In genomic region chr13:59318320-59318930, GRCh38 we compare ENCODE assay signal across 8 cellular contexts.
A peak's percentile ranks its signal among the peaks of the same experiment; 100 is the strongest.
DNase-seq lines count a peak whose midpoint lies in the region; ATAC-seq and TF ChIP-seq lines count a peak whose summit lies in the region.

No MANE protein-coding gene starts in this region.

- no peak overlapping the region for H3K4me3 Mint-ChIP-seq in activated naive CD8-positive, alpha-beta T cell treated with anti-CD3 and anti-CD28 coated beads, Interleukin-2, amount 50 U/mL, for 24 hours
- no peak overlapping the region for H3K4me3 Mint-ChIP-seq in activated T-helper 17 cell treated with anti-CD3 and anti-CD28 coated beads, Interleukin-2, amount 50 U/mL, for 72 hours

- H3K4me2 ChIP-seq in Karpas-422 (ENCODE audit: low read depth, low read length, poor library complexity, severe bottlenecking): no peak overlapping the region

- no peak overlapping the region for H3K27ac Mint-ChIP-seq in activated naive CD8-positive, alpha-beta T cell treated with anti-CD3 and anti-CD28 coated beads, Interleukin-2, amount 50 U/mL, for 24 hours
- no peak overlapping the region for H3K27ac Mint-ChIP-seq in activated T-helper 17 cell treated with anti-CD3 and anti-CD28 coated beads, Interleukin-2, amount 50 U/mL, for 72 hours

- no peaks in the 10 kb centered on the region for H3K9me3 Mint-ChIP-seq in activated naive CD8-positive, alpha-beta T cell treated with anti-CD3 and anti-CD28 coated beads, Interleukin-2, amount 50 U/mL, for 24 hours
- no peaks in the 10 kb centered on the region for H3K9me3 Mint-ChIP-seq in activated T-helper 17 cell treated with anti-CD3 and anti-CD28 coated beads, Interleukin-2, amount 50 U/mL, for 72 hours

- no peak overlapping the region for H3K27ac ChIP-seq in Karpas-422 (ENCODE audit: low read length)
- no peak overlapping the region for H3K27ac ChIP-seq in SJSA1
- no peak overlapping the region for H3K27ac ChIP-seq in right atrium auricular region

- no peaks in the 10 kb centered on the region for H3K36me3 Mint-ChIP-seq in activated naive CD8-positive, alpha-beta T cell treated with anti-CD3 and anti-CD28 coated beads, Interleukin-2, amount 50 U/mL, for 24 hours (ENCODE audit: low read depth)
- H3K36me3 Mint-ChIP-seq in activated T-helper 17 cell treated with anti-CD3 and anti-CD28 coated beads, Interleukin-2, amount 50 U/mL, for 72 hours (ENCODE audit: low read depth): no peaks in the 10 kb centered on the region

- no peak overlapping the region for H3K4me3 ChIP-seq in Karpas-422 (ENCODE audit: low read length)
- H3K4me3 ChIP-seq in SJSA1: no peak overlapping the region
- no peak overlapping the region for H3K4me3 ChIP-seq in right atrium auricular region

- H3K27me3 Mint-ChIP-seq in activated naive CD8-positive, alpha-beta T cell treated with anti-CD3 and anti-CD28 coated beads, Interleukin-2, amount 50 U/mL, for 24 hours: peaks cover 5% of the 10 kb centered on the region
- peaks cover 4% of the 10 kb centered on the region for H3K27me3 Mint-ChIP-seq in activated T-helper 17 cell treated with anti-CD3 and anti-CD28 coated beads, Interleukin-2, amount 50 U/mL, for 72 hours

- H3K4me1 Mint-ChIP-seq in activated naive CD8-positive, alpha-beta T cell treated with anti-CD3 and anti-CD28 coated beads, Interleukin-2, amount 50 U/mL, for 24 hours: no peaks in the 10 kb centered on the region
- H3K4me1 Mint-ChIP-seq in activated T-helper 17 cell treated with anti-CD3 and anti-CD28 coated beads, Interleukin-2, amount 50 U/mL, for 72 hours: no peaks in the 10 kb centered on the region

- no peaks in the 10 kb centered on the region for H3K36me3 ChIP-seq in Karpas-422 (ENCODE audit: insufficient read depth, low read length)
- H3K36me3 ChIP-seq in SJSA1: no peaks in the 10 kb centered on the region
- no peaks in the 10 kb centered on the region for H3K36me3 ChIP-seq in right atrium auricular region

- intact Hi-C loops in sciatic nerve (cut with DNase I): no loop called here

- H4K20me1 ChIP-seq in Karpas-422 (ENCODE audit: insufficient read depth, low read depth, low read length): no peaks in the 10 kb centered on the region

- DNase-seq in D341Med (ENCODE audit: low spot score) (peak; percentile 58), Karpas-422 (peak; percentile 85), SJSA1 (ENCODE audit: low read depth in 1 of 2, low spot score in 2 of 2) (peak; percentile 46 to 62), right atrium auricular region (ENCODE audit: low spot score) (peak; percentile 68), sciatic nerve (ENCODE audit: low spot score) (peak; percentile 83)
- DNase-seq in activated naive CD8-positive, alpha-beta T cell treated with anti-CD3 and anti-CD28 coated beads, Interleukin-2, amount 50 U/mL, for 24 hours: peak; percentile 60

- H3K4me1 ChIP-seq in Karpas-422 (ENCODE audit: low read length) (no peaks in the 10 kb centered on the region), SJSA1 (replicated peaks) (no peaks in the 10 kb centered on the region), right atrium auricular region (no peaks in the 10 kb centered on the region)

- H3K9me3 ChIP-seq in Karpas-422 (ENCODE audit: low read length) (no peaks in the 10 kb centered on the region), SJSA1 (replicated peaks) (no peaks in the 10 kb centered on the region), right atrium auricular region (no peaks in the 10 kb centered on the region)

- ATAC-seq in GM21367 (IDR thresholded peaks at IDR 0.05; ENCODE audit: unreplicated experiment): peak; percentile 75
- ATAC-seq in activated naive CD8-positive, alpha-beta T cell treated with anti-CD3 and anti-CD28 coated beads, Interleukin-2, amount 50 U/mL, for 24 hours: no peak
- no peak for ATAC-seq in sciatic nerve
- no peak for ATAC-seq in activated T-helper 17 cell treated with anti-CD3 and anti-CD28 coated beads, Interleukin-2, amount 50 U/mL, for 72 hours (replicated peaks)

- peak; percentile 54 to 77 for TF ChIP-seq CTCF in right atrium auricular region (IDR thresholded peaks at IDR 0.05)

- H3K9me2 ChIP-seq in Karpas-422 (replicated peaks; ENCODE audit: insufficient read depth, low read length): no peaks in the 10 kb centered on the region

- H3K27me3 ChIP-seq in Karpas-422 (ENCODE audit: low read length) (no peaks in the 10 kb centered on the region), SJSA1 (replicated peaks) (no peaks in the 10 kb centered on the region), right atrium auricular region (no peaks in the 10 kb centered on the region)

- no peak overlapping the region for H3K9ac ChIP-seq in Karpas-422 (ENCODE audit: low read length)

- no peak overlapping the region for H2AFZ ChIP-seq in Karpas-422 (ENCODE audit: low read length)

- H3K79me2 ChIP-seq in Karpas-422 (ENCODE audit: low read length): no peaks in the 10 kb centered on the region
